9 cellular contexts compared by ENCODE assay signal in genomic region chr17:57606111-57606875, GRCh38.
DNase-seq lines count a peak whose midpoint lies in the region; ATAC-seq and TF ChIP-seq lines count a peak whose summit lies in the region.
"Had no signal": no experiment of that assay in that cellular context is flagged by ENCODE, and none has a peak within 500 bp of the region (broad histone marks: within the 10 kb centered on the region; RNA-seq: fewer than 3 reads in every experiment).

No MANE protein-coding gene starts in this region.

- no peak overlapping the region for H2BK5ac ChIP-seq in trophoblast cell (ENCODE audit: low read depth, low read length, poor library complexity)

- H3K79me2 ChIP-seq in trophoblast cell (ENCODE audit: control insufficient read depth, insufficient read depth, low read length, poor library complexity) (no peaks in the 10 kb centered on the region), GM23248 (ENCODE audit: insufficient read depth) (no peaks in the 10 kb centered on the region)

- no peak overlapping the region for H3K9ac ChIP-seq in trophoblast cell (ENCODE audit: low read length)
- no peak overlapping the region for H3K9ac ChIP-seq in GM23248

- POLR2A ChIA-PET in CD4-positive, alpha-beta T cell (lab: Charles Lee), result no interaction called here
- POLR2A ChIA-PET in WTC11 (lab: Charles Lee), result no interaction called here

- no peaks in the 10 kb centered on the region for H3K27me3 Mint-ChIP-seq in CD4-positive, alpha-beta T cell
- H3K27me3 Mint-ChIP-seq in natural killer cell treated with Interleukin-12 subunit alpha and Interleukin-12 subunit beta and Interleukin-15 and Interleukin-18, amount 100 ng/mL, for 72 hours, result no peaks in the 10 kb centered on the region
- no peaks in the 10 kb centered on the region for H3K27me3 Mint-ChIP-seq in WTC11 (ENCODE audit: low read depth)

- intact Hi-C loops in CD4-positive, alpha-beta T cell (cut with DNase I, micrococcal nuclease), result no loop called here

- H2BK12ac ChIP-seq in trophoblast cell (ENCODE audit: low read length), result no peak overlapping the region

- no peaks in the 10 kb centered on the region for H3F3A ChIP-seq in GM23248 (ENCODE audit: insufficient read depth)

- no peaks in the 10 kb centered on the region for H3K9me2 ChIP-seq in GM23248 (ENCODE audit: insufficient read depth)

- no peak overlapping the region for H3K23ac ChIP-seq in trophoblast cell (ENCODE audit: low read length)

- WGBS in trophoblast cell (ENCODE audit: extremely low coverage, insufficient coverage, insufficient read length), result no CpG with 5 or more reads among the region's 6 CpGs
- WGBS in GM23248 (ENCODE audit: low coverage in 1 of 2, low lambda C conversion rate in 2 of 2, missing lambda C conversion rate in 2 of 2), 2 experiments, result 96 to 98% methylated on average over 6 of the region's 6 CpGs

- H4K12ac ChIP-seq in trophoblast cell (ENCODE audit: low read depth, low read length), result no peak overlapping the region

- no peak overlapping the region for H3K18ac ChIP-seq in trophoblast cell (ENCODE audit: low read length)

- no peak overlapping the region for H4K8ac ChIP-seq in trophoblast cell (ENCODE audit: low read depth, low read length)

- H2AFZ ChIP-seq in trophoblast cell (ENCODE audit: insufficient read depth, low read length, poor library complexity), result no peak overlapping the region
- H2AFZ ChIP-seq in GM23248, result no peak overlapping the region

- H3K27ac ChIP-seq in CD4-positive, alpha-beta T cell (ENCODE audit: low read depth, low read length), result peak overlapping the region; percentile 47
- peak overlapping the region; percentile 56 for H3K27ac ChIP-seq in HL-60 (replicated peaks)
- no peak overlapping the region for H3K27ac ChIP-seq in trophoblast cell (ENCODE audit: low read depth, low read length)
- H3K27ac ChIP-seq in GM23248, result no peak overlapping the region
- H3K27ac ChIP-seq: brain microvascular endothelial cell had no signal

- no peak overlapping the region for H3K4ac ChIP-seq in trophoblast cell (ENCODE audit: low read depth, low read length)

- H2AK5ac ChIP-seq in trophoblast cell (ENCODE audit: low read length), result no peak overlapping the region

- no peak overlapping the region for H3K4me3 ChIP-seq in HL-60 (replicated peaks; ENCODE audit: insufficient read depth, low read length)
- H3K4me3 ChIP-seq in trophoblast cell (ENCODE audit: low read depth, low read length), result no peak overlapping the region
- no peak overlapping the region for H3K4me3 ChIP-seq in GM23248

- H3K14ac ChIP-seq in trophoblast cell (ENCODE audit: low read length), result no peak overlapping the region

- no peaks in the 10 kb centered on the region for H4K20me1 ChIP-seq in GM23248 (ENCODE audit: insufficient read depth)

- H3K9me3 Mint-ChIP-seq in CD4-positive, alpha-beta T cell, result no peaks in the 10 kb centered on the region
- H3K9me3 Mint-ChIP-seq in activated naive CD4-positive, alpha-beta T cell treated with anti-CD3 and anti-CD28 coated beads, Interleukin-2, amount 50 U/mL, for 72 hours, result no peaks in the 10 kb centered on the region
- no peaks in the 10 kb centered on the region for H3K9me3 Mint-ChIP-seq in natural killer cell treated with Interleukin-12 subunit alpha and Interleukin-12 subunit beta and Interleukin-15 and Interleukin-18, amount 100 ng/mL, for 72 hours
- no peaks in the 10 kb centered on the region for H3K9me3 Mint-ChIP-seq in WTC11

- H3K79me1 ChIP-seq in trophoblast cell (ENCODE audit: low read length), result peaks cover 2% of the 10 kb centered on the region

- H3K27ac Mint-ChIP-seq in CD4-positive, alpha-beta T cell, result peak overlapping the region; percentile 79
- peak overlapping the region; percentile 82 for H3K27ac Mint-ChIP-seq in activated naive CD4-positive, alpha-beta T cell treated with anti-CD3 and anti-CD28 coated beads, Interleukin-2, amount 50 U/mL, for 72 hours
- H3K27ac Mint-ChIP-seq in natural killer cell treated with Interleukin-12 subunit alpha and Interleukin-12 subunit beta and Interleukin-15 and Interleukin-18, amount 100 ng/mL, for 72 hours, result peak overlapping the region; percentile 93 to 99
- H3K27ac Mint-ChIP-seq in WTC11, result no peak overlapping the region

- CTCF ChIA-PET in CD4-positive, alpha-beta T cell (lab: Charles Lee), result interaction anchor here (1.6 kb wide), 1 partner anchor 363 kb away, joined by 4 read pairs; no protein-coding TSS in a partner anchor
- CTCF ChIA-PET in WTC11 (lab: Charles Lee), result interaction anchor here (1.1 to 3.1 kb wide), 5 partner anchors 8 to 363 kb away, joined by 3 to 20 read pairs (median 4); no protein-coding TSS in a partner anchor

- ATAC-seq in CD4-positive, alpha-beta T cell (ENCODE audit: poor library complexity), result no peak
- no peak for ATAC-seq in activated naive CD4-positive, alpha-beta T cell treated with anti-CD3 and anti-CD28 coated beads, Interleukin-2, amount 50 U/mL, for 72 hours
- no peak for ATAC-seq in natural killer cell treated with Interleukin-12 subunit alpha and Interleukin-12 subunit beta and Interleukin-15 and Interleukin-18, amount 100 ng/mL, for 72 hours
- ATAC-seq in GM19035 (IDR thresholded peaks at IDR 0.05; ENCODE audit: unreplicated experiment) (no peak), WTC11 (no peak)

- H3K36me3 Mint-ChIP-seq in CD4-positive, alpha-beta T cell (ENCODE audit: low read depth), result no peaks in the 10 kb centered on the region
- H3K36me3 Mint-ChIP-seq in activated naive CD4-positive, alpha-beta T cell treated with anti-CD3 and anti-CD28 coated beads, Interleukin-2, amount 50 U/mL, for 72 hours, result no peaks in the 10 kb centered on the region
- no peaks in the 10 kb centered on the region for H3K36me3 Mint-ChIP-seq in natural killer cell treated with Interleukin-12 subunit alpha and Interleukin-12 subunit beta and Interleukin-15 and Interleukin-18, amount 100 ng/mL, for 72 hours
- H3K36me3 Mint-ChIP-seq in WTC11, result no peaks in the 10 kb centered on the region

- no peaks in the 10 kb centered on the region for H3K27me3 ChIP-seq in CD4-positive, alpha-beta T cell (ENCODE audit: control insufficient read depth, insufficient read depth, low read length)
- H3K27me3 ChIP-seq in HL-60 (ENCODE audit: insufficient read depth, poor library complexity, severe bottlenecking) (no peaks in the 10 kb centered on the region), trophoblast cell (ENCODE audit: insufficient read depth, low read length) (no peaks in the 10 kb centered on the region), GM23248 (replicated peaks; ENCODE audit: insufficient read depth) (no peaks in the 10 kb centered on the region)
- H3K27me3 ChIP-seq: brain microvascular endothelial cell had no signal

- no peak overlapping the region for H3K4me2 ChIP-seq in trophoblast cell (ENCODE audit: low read length)
- no peak overlapping the region for H3K4me2 ChIP-seq in GM23248 (ENCODE audit: unreplicated experiment)

- H3K4me3 Mint-ChIP-seq in CD4-positive, alpha-beta T cell, result peak overlapping the region; percentile 75
- peak overlapping the region; percentile 86 for H3K4me3 Mint-ChIP-seq in natural killer cell treated with Interleukin-12 subunit alpha and Interleukin-12 subunit beta and Interleukin-15 and Interleukin-18, amount 100 ng/mL, for 72 hours
- H3K4me3 Mint-ChIP-seq in WTC11, result no peak overlapping the region

- H2BK120ac ChIP-seq in trophoblast cell (ENCODE audit: insufficient read depth, low read length, poor library complexity), result no peak overlapping the region

- peaks cover 0 to 11% of the 10 kb centered on the region in 2 experiments for H3K36me3 ChIP-seq in trophoblast cell (ENCODE audit: control insufficient read depth in 1 of 2, insufficient read depth in 2 of 2, low read length in 2 of 2)
- H3K36me3 ChIP-seq in GM23248 (ENCODE audit: low read depth), result no peaks in the 10 kb centered on the region
- H3K36me3 ChIP-seq: brain microvascular endothelial cell had no signal

- in situ Hi-C loops in GM23248 (cut with MboI), result no loop called here

- no peak overlapping the region for H4K91ac ChIP-seq in trophoblast cell (ENCODE audit: low read depth, low read length)

- H3K4me1 ChIP-seq in trophoblast cell (ENCODE audit: control insufficient read depth in 1 of 2, insufficient read depth in 2 of 2, low read length in 2 of 2) (peaks cover 14 to 18% of the 10 kb centered on the region in 2 experiments), GM23248 (ENCODE audit: insufficient read depth) (no peaks in the 10 kb centered on the region; the same call in 1 of the 2 replicates)

- H3K4me1 Mint-ChIP-seq in CD4-positive, alpha-beta T cell (ENCODE audit: low read depth), result peaks cover 56% of the 10 kb centered on the region
- H3K4me1 Mint-ChIP-seq in natural killer cell treated with Interleukin-12 subunit alpha and Interleukin-12 subunit beta and Interleukin-15 and Interleukin-18, amount 100 ng/mL, for 72 hours (ENCODE audit: low read depth in 2 of 2), result peaks cover 59 to 61% of the 10 kb centered on the region in 2 donors
- peaks cover 45% of the 10 kb centered on the region for H3K4me1 Mint-ChIP-seq in WTC11

- H3K9me3 ChIP-seq in CD4-positive, alpha-beta T cell (ENCODE audit: control insufficient read depth, low read length), result no peaks in the 10 kb centered on the region
- H3K9me3 ChIP-seq in trophoblast cell (ENCODE audit: insufficient read depth, low read depth, low read length) (no peaks in the 10 kb centered on the region), GM23248 (ENCODE audit: low read depth) (no peaks in the 10 kb centered on the region)

- no peak for DNase-seq in CD4-positive, alpha-beta T cell
- DNase-seq in HL-60 (ENCODE audit: low read depth in 1 of 2, low spot score in 1 of 2), result no peak
- DNase-seq in activated naive CD4-positive, alpha-beta T cell treated with anti-CD3 and anti-CD28 coated beads, Interleukin-2, amount 50 U/mL, for 72 hours (ENCODE audit: low spot score in 2 of 2), result no peak
- no peak for DNase-seq in natural killer cell treated with Interleukin-12 subunit alpha and Interleukin-12 subunit beta and Interleukin-15 and Interleukin-18, amount 100 ng/mL, for 72 hours (ENCODE audit: low spot score)
- DNase-seq in trophoblast cell, result no peak
- DNase-seq in GM23248, result no peak
- DNase-seq in WTC11 (ENCODE audit: low spot score), result no peak

- no peak for TF ChIP-seq CTCF in CD4-positive, alpha-beta T cell (IDR thresholded peaks at IDR 0.05)
- TF ChIP-seq CTCF in HL-60 (IDR thresholded peaks at IDR 0.05; ENCODE audit: insufficient read depth, low read length) (no peak), WTC11 (IDR thresholded peaks at IDR 0.05) (no peak)

TF ChIP-seq in WTC11, 78 proteins besides CTCF, POLR2A, EP300 and RAD21 (continues in another document):
- TF ChIP-seq ZNF317 (CRISPR knock-in tag; IDR thresholded peaks at IDR 0.05; ENCODE audit: borderline replicate concordance, low read depth), result no peak
- TF ChIP-seq IRF1 (CRISPR knock-in tag; IDR thresholded peaks at IDR 0.05), result no peak

Comparison
In these comparisons a context has a peak if more than half of its experiments do, and no peak if none do; other contexts are left out.
1. H3K27ac ChIP-seq: peak in CD4-positive, alpha-beta T cell (single experiment) and HL-60 (single experiment); none in trophoblast cell (single experiment) and GM23248 (single experiment).